Comparison of ENCODE assay signal across 23 cellular contexts in the genomic region with DNA sequence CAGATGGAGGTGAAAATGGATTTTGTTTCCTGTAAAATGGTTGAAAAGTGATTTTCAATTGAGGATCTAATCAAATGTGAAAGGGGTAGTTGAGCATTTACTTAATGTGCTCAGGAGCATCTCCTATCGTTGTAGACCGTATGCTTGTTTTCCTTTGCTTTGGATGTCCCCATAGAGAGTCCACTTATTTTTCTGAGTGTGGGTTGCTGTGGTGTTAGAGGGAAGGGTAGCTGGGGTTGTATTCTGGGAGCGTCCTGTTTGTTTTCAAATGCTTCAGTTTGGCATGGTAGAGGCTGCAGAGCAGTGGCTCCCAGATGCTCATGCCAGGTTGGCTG.
"Had no signal": no experiment of that assay in that cellular context is flagged by ENCODE, and none has a peak within 500 bp of the region (broad histone marks: within the 10 kb centered on the region; RNA-seq: fewer than 3 reads in every experiment).

No MANE protein-coding gene starts in this region.

- H3K36me3 ChIP-seq: colonic mucosa, esophagus squamous epithelium, gastroesophageal sphincter, left ventricle myocardium inferior, right lobe of liver, thoracic aorta, transverse colon had no signal

- H3K27ac Mint-ChIP-seq: immature natural killer cell; naive B cell; nephron; stimulated activated memory B cell treated with anti-CD40 and anti-IgM and Interleukin-4, amounts not matched to agents 10 μg/mL and 1 μg/mL and 100 μg/mL, for 72 hours; stimulated activated naive CD8-positive, alpha-beta T cell treated with anti-CD3 and anti-CD28 coated beads, Interleukin-15, Interleukin-2, amounts not matched to agents 100 ng/mL and 50 ng/mL, for 24 hours had no signal

- H3K27me3 Mint-ChIP-seq: stimulated activated naive CD8-positive, alpha-beta T cell treated with anti-CD3 and anti-CD28 coated beads, Interleukin-15, Interleukin-2, amounts not matched to agents 100 ng/mL and 50 ng/mL, for 24 hours had no signal

- H3K27me3 ChIP-seq: colonic mucosa, esophagus squamous epithelium, gastroesophageal sphincter, right lobe of liver, transverse colon had no signal

- H3K36me3 Mint-ChIP-seq: immature natural killer cell; naive B cell; stimulated activated memory B cell treated with anti-CD40 and anti-IgM and Interleukin-4, amounts not matched to agents 10 μg/mL and 1 μg/mL and 100 μg/mL, for 72 hours had no signal

- H3K4me3 ChIP-seq: colonic mucosa, esophagus squamous epithelium, gastroesophageal sphincter, left ventricle myocardium inferior, lung, psoas muscle, right lobe of liver, thoracic aorta, transverse colon had no signal

- H3K9me3 ChIP-seq: colonic mucosa, esophagus squamous epithelium, gastroesophageal sphincter, psoas muscle, right lobe of liver, thoracic aorta, transverse colon had no signal

- H3K9me3 Mint-ChIP-seq: stimulated activated memory B cell treated with anti-CD40 and anti-IgM and Interleukin-4, amounts not matched to agents 10 μg/mL and 1 μg/mL and 100 μg/mL, for 72 hours had no signal

- DNase-seq: colonic mucosa; dermis blood vessel endothelial cell; esophagus squamous epithelium; immature natural killer cell; kidney; left cardiac atrium; left ventricle myocardium inferior; mesendoderm; naive B cell; occipital lobe; psoas muscle; right lobe of liver; stimulated activated CD4-positive, alpha-beta T cell treated with anti-CD3 and anti-CD28 coated beads, Interleukin-15, amount 100 ng/mL, for 24 hours; stimulated activated CD4-positive, alpha-beta T cell treated with anti-CD3 and anti-CD28 coated beads, Interleukin-1b, Interleukin-23, amount 100 ng/mL, for 48 hours; stimulated activated CD4-positive, alpha-beta T cell treated with anti-CD3 and anti-CD28 coated beads, Interleukin-4, amount 100 ng/mL, for 24 hours; transverse colon had no signal

- H3K4me1 ChIP-seq: esophagus squamous epithelium, gastroesophageal sphincter, left ventricle myocardium inferior, parathyroid adenoma, psoas muscle, right lobe of liver had no signal

- H3K4me3 Mint-ChIP-seq: immature natural killer cell; naive B cell; nephron; stimulated activated memory B cell treated with anti-CD40 and anti-IgM and Interleukin-4, amounts not matched to agents 10 μg/mL and 1 μg/mL and 100 μg/mL, for 72 hours; stimulated activated naive CD8-positive, alpha-beta T cell treated with anti-CD3 and anti-CD28 coated beads, Interleukin-15, Interleukin-2, amounts not matched to agents 100 ng/mL and 50 ng/mL, for 24 hours had no signal

- H3K4me1 Mint-ChIP-seq: immature natural killer cell; naive B cell; stimulated activated memory B cell treated with anti-CD40 and anti-IgM and Interleukin-4, amounts not matched to agents 10 μg/mL and 1 μg/mL and 100 μg/mL, for 72 hours had no signal

- H3K27ac ChIP-seq: colonic mucosa, esophagus squamous epithelium, gastroesophageal sphincter, left ventricle myocardium inferior, parathyroid adenoma, psoas muscle, right lobe of liver, thoracic aorta, transverse colon had no signal
